8 cellular contexts compared by ENCODE assay signal in the genomic region with DNA sequence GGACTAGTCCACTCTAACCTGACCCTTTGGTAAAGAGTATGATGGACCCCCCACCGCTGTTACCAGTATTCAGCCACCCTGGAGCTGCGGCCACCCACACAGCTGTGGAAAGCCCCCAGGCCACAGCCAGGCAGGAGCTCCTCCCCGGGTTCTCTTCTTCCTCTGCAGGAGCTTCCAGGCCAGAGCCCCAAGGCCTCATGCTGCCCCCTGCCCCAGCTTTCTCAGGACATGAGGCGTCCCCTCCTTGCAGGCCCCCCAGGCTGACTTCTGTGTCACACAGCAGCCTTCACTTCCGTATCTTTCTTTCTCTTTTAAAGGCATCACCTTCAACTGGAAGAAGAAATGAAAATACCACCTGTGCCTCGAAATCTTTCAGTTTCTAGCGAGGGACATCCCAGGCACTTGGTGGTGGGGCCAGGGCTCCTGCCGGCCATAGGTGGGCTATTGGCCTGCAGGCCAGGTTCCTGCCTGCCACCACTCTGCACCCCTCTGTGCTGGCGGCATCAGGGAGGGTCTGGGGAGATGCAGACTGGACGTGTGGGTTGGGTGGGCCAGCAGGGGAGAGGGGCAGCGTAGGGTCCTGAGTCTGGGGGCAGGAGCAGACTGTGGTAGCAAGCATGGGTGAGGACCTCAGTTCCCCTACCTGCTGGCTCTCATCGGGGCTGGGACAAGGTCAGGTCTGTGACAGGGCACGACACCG. TPM values are rescaled to one million over a fixed set of nuclear protein-coding genes. Genes with fewer than 3 reads are reported as not detected.
DNase-seq lines count a peak whose midpoint lies in the region; ATAC-seq, FAIRE-seq and TF ChIP-seq lines count a peak whose summit lies in the region.

No MANE protein-coding gene starts in this region.

- H3K9me3 ChIP-seq in DOHH2 (ENCODE audit: control insufficient read depth, insufficient read depth, low read length) (no peaks in the 10 kb centered on the region), KOPT-K1 (ENCODE audit: insufficient read depth, low read length, poor library complexity, severe bottlenecking) (no peaks in the 10 kb centered on the region), kidney (ENCODE audit: control insufficient read depth in 1 of 2, low read length in 2 of 2) (no peaks in the 10 kb centered on the region)

- peak overlapping the region; percentile 60 for H3K4me3 ChIP-seq in DOHH2 (ENCODE audit: low read length)
- peak overlapping the region; percentile 8 to 59 for H3K4me3 ChIP-seq in kidney (ENCODE audit: low read length in 2 of 2)
- H3K4me3 ChIP-seq in brain microvascular endothelial cell (ENCODE audit: low read depth, low read length) = no peak overlapping the region

- in situ Hi-C loops in brain microvascular endothelial cell (cut with HindIII; ENCODE audit: low pct_ligation_motif_present, low sequenced_read_pairs) = no loop called here

- H3K27me3 ChIP-seq in DOHH2 (ENCODE audit: control insufficient read depth, low read length) = no peaks in the 10 kb centered on the region
- no peaks in the 10 kb centered on the region for H3K27me3 ChIP-seq in brain microvascular endothelial cell (replicated peaks)

- no peaks in the 10 kb centered on the region for H3K9me2 ChIP-seq in DOHH2 (replicated peaks; ENCODE audit: control insufficient read depth, low read length)

- peak overlapping the region; percentile 89 for H3K4me2 ChIP-seq in DOHH2 (ENCODE audit: low read length)

- ATAC-seq in GM19438 (IDR thresholded peaks at IDR 0.05; ENCODE audit: low read depth, unreplicated experiment) = peak; percentile 41
- no peak for ATAC-seq in esophagus mucosa

- DNase-seq in kidney (no peak), NCI-H1092 treated with DMSO at 0.1 percent for 48 hours (lab: John Stamatoyannopoulos, UW) (no peak), brain microvascular endothelial cell (no peak), NCI-H69 (lab: John Stamatoyannopoulos, UW) (no peak)

- peak overlapping the region in 1 of 2 donors; percentile 65 for H3K9ac ChIP-seq in kidney (ENCODE audit: low read length in 2 of 2)

- H3K36me3 ChIP-seq in DOHH2 (ENCODE audit: control insufficient read depth, low read length) (peaks cover 51% of the 10 kb centered on the region), KOPT-K1 (ENCODE audit: insufficient read depth, low read length) (peaks cover 24% of the 10 kb centered on the region), kidney (ENCODE audit: control insufficient read depth in 1 of 2, insufficient read depth in 2 of 2, low read length in 2 of 2) (peaks cover 0 to 2% of the 10 kb centered on the region in 2 donors), brain microvascular endothelial cell (replicated peaks) (peaks cover 2% of the 10 kb centered on the region)

- no peak for FAIRE-seq in kidney (lab: Jason Lieb, UNC)

- intact Hi-C loops in kidney (cut with DNase I) = no loop called here

- H3K4me1 ChIP-seq in DOHH2 (ENCODE audit: control insufficient read depth, low read length) (peaks cover 100% of the 10 kb centered on the region), kidney (ENCODE audit: control insufficient read depth in 1 of 2, insufficient read depth in 1 of 2, low read depth in 1 of 2, low read length in 2 of 2) (peaks cover 74 to 83% of the 10 kb centered on the region in 2 donors)

- peaks cover 100% of the 10 kb centered on the region for H3K79me2 ChIP-seq in DOHH2 (ENCODE audit: control insufficient read depth, low read length)

- H4K20me1 ChIP-seq in DOHH2 (ENCODE audit: control insufficient read depth, insufficient read depth, low read depth, low read length) = peaks cover 21% of the 10 kb centered on the region

- peaks cover 7% of the 10 kb centered on the region for H3F3A ChIP-seq in DOHH2 (ENCODE audit: control insufficient read depth, insufficient read depth)

- peak overlapping the region; percentile 38 for H3K27ac ChIP-seq in DOHH2 (ENCODE audit: low read depth, low read length)
- H3K27ac ChIP-seq in KOPT-K1 (ENCODE audit: low read depth, low read length, poor library complexity, severe bottlenecking) = peak overlapping the region; percentile 93
- peak overlapping the region in 1 of 2 donors; percentile 47 for H3K27ac ChIP-seq in kidney (ENCODE audit: low read depth in 2 of 2, low read length in 2 of 2)
- H3K27ac ChIP-seq in brain microvascular endothelial cell = no peak overlapping the region

- TF ChIP-seq CTCF in DOHH2 (IDR thresholded peaks at IDR 0.05; ENCODE audit: low read depth, low read length, poor library complexity, severe bottlenecking) (no peak), kidney (IDR thresholded peaks at IDR 0.05; ENCODE audit: borderline replicate concordance, extremely low read depth, insufficient read depth) (no peak), brain microvascular endothelial cell (IDR thresholded peaks at IDR 0.05; ENCODE audit: low read depth, low read length, missing control alignments) (no peak)

RNA-seq across cellular contexts. Expression of a gene that starts 19.9 kb away (rescaled TPM):
- 123 TPM for total RNA-seq in kidney
- 55.5 TPM for polyA plus RNA-seq in kidney (ENCODE audit: insufficient read depth, low read depth, low replicate concordance)
- total RNA-seq in esophagus mucosa = 42.7 TPM
